12 cellular contexts compared by ENCODE assay signal in the genomic region with DNA sequence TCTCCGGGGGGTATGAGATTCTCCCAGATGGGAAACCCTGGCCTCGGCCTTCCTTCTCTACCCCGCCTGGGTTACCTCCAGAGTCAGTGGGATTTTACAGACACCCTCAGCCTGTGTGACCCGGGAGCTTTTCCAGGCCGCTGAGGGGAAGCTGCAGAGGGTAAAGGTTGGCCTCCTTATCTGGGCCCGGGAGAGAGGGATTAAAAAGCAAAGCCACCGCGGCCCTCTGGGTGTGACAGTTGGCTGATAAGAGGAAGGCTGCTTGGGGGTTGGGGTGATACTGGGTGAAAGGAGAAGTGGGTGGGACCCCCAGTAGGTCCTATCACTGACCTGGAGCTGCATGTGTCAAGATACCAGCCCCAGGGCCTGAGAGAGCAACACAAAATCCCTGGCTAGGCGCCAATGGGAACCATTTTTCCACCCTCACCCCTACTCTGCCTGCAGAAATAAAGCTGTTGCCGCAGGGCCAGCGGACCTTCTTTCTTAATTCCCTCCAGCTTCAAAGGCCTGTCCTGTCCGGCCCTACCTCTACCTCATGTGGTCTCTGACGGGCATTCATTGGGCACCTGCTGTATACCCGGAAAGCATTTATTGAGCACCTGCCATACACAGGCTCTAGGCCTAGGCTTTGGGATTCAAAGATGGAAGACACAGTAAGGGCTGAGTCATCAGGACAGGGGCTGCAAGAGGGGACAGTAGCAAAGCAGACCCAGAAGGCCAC.
DNase-seq lines count a peak whose midpoint lies in the region; ATAC-seq and TF ChIP-seq lines count a peak whose summit lies in the region.
"Had no signal": no experiment of that assay in that cellular context is flagged by ENCODE, and none has a peak within 500 bp of the region (broad histone marks: within the 10 kb centered on the region; RNA-seq: fewer than 3 reads in every experiment).

No MANE protein-coding gene starts in this region.

- peaks cover 26% of the 10 kb centered on the region for H3K4me1 ChIP-seq in body of pancreas
- H3K4me1 ChIP-seq in mucosa of descending colon (ENCODE audit: low read depth), result peaks cover 18% of the 10 kb centered on the region

- H3K27me3 ChIP-seq in AG04450 (ENCODE audit: control insufficient read depth, insufficient read depth, low read length) (no peaks in the 10 kb centered on the region), body of pancreas (no peaks in the 10 kb centered on the region)

- intact Hi-C loops in body of pancreas (cut with DNase I) (no loop called here), mucosa of descending colon (cut with DNase I, micrococcal nuclease) (no loop called here)

- H3K27ac ChIP-seq in AG04450 (ENCODE audit: low read depth, low read length) (peak overlapping the region; percentile 2), body of pancreas (peak overlapping the region; percentile 33 to 72 (median 58))

- DNase-seq in AG04450 (ENCODE audit: low read depth, low spot score) (no peak), Kasumi-1 (lab: John Stamatoyannopoulos, UW) (peak; percentile 92 to 95), body of pancreas (peak; percentile 56 to 79 (median 68)), mucosa of descending colon (peak in 2 of 3 donors; percentile 75 to 78), mesenteric fat pad (ENCODE audit: low spot score) (no peak), GM19240 (ENCODE audit: insufficient read length, low spot score) (no peak), ecto neural progenitor cell (ENCODE audit: low spot score) (no peak), NCI-H187 treated with DMSO at 0.1 percent for 48 hours (lab: John Stamatoyannopoulos, UW) (no peak)
- DNase-seq: activated CD4-positive, alpha-beta memory T cell treated with anti-CD3 and anti-CD28 coated beads for 36 hours; foreskin melanocyte; GOT3; NCI-H524 treated with DMSO at 0.1 percent for 48 hours had no signal

- CTCF ChIA-PET in AG04450 (lab: Charles Lee), result no interaction called here

- H3K4me3 ChIP-seq in AG04450 (ENCODE audit: low read depth, low read length) (no peak overlapping the region), body of pancreas (no peak overlapping the region), mucosa of descending colon (no peak overlapping the region)

- TF ChIP-seq CTCF in AG04450 (IDR thresholded peaks at IDR 0.05; ENCODE audit: low read depth, low read length) (no peak), body of pancreas (IDR thresholded peaks at IDR 0.05) (no peak), mucosa of descending colon (IDR thresholded peaks at IDR 0.05) (no peak)

- H3K36me3 ChIP-seq in body of pancreas (replicated peaks in 1 of 2; ENCODE audit: insufficient read depth in 1 of 2, low read depth in 2 of 2) (no peaks in the 10 kb centered on the region), mucosa of descending colon (ENCODE audit: low read depth) (no peaks in the 10 kb centered on the region)

- peak; percentile 72 for ATAC-seq in body of pancreas
- peak; percentile 88 for ATAC-seq in mucosa of descending colon

- H3K9me3 ChIP-seq in AG04450 (ENCODE audit: control insufficient read depth, insufficient read depth, low read length) (peaks cover 14% of the 10 kb centered on the region), body of pancreas (no peaks in the 10 kb centered on the region), mucosa of descending colon (peaks cover 4% of the 10 kb centered on the region)

- TF ChIP-seq POLR2A in body of pancreas (IDR thresholded peaks at IDR 0.05), result peak in 1 of 3 donors; percentile 12

- POLR2A ChIA-PET in AG04450 (lab: Yijun Ruan, JAX), result no interaction called here

- WGBS in body of pancreas, 2 donors, result 24 to 38% methylated on average over 10 to 14 of the region's 14 CpGs

Comparison
In these comparisons a context has a peak if more than half of its experiments do, and no peak if none do; other contexts are left out.
1. DNase-seq: peak in Kasumi-1 (2 of 2), body of pancreas (4 of 4) and mucosa of descending colon (2 of 3); none in AG04450 (single experiment), mesenteric fat pad (single experiment), GM19240 (single experiment), ecto neural progenitor cell (single experiment) and NCI-H187 treated with DMSO at 0.1 percent for 48 hours (single experiment).